In genomic region chr2:169717691-169718063, GRCh38 we compare ENCODE assay signal across 29 cellular contexts. TPM values are rescaled to one million over a fixed set of nuclear protein-coding genes. Genes with fewer than 3 reads are reported as not detected.
"Had no signal": no experiment of that assay in that cellular context is flagged by ENCODE, and none has a peak within 500 bp of the region (broad histone marks: within the 10 kb centered on the region; RNA-seq: fewer than 3 reads in every experiment).

No MANE protein-coding gene starts in this region.

- H3K9me3 Mint-ChIP-seq: activated CD4-positive, alpha-beta memory T cell treated with anti-CD3 and anti-CD28 coated beads for 36 hours; activated CD4-positive, alpha-beta T cell treated with anti-CD3 and anti-CD28 coated beads, Interleukin-2, amount 10 ng/mL, durations not matched to agents 7 days and 5 days; activated naive CD4-positive, alpha-beta T cell treated with anti-CD3 and anti-CD28 coated beads for 36 hours; activated naive CD4-positive, alpha-beta T cell treated with anti-CD3 and anti-CD28 coated beads, Interleukin-2, amount 50 U/mL, for 72 hours; activated T-helper 1 cell treated with anti-CD3 and anti-CD28 coated beads, Interleukin-12 subunit alpha, Interleukin-12 subunit beta, Interleukin-2, Interleukin-4 antibody, amounts not matched to agents 30 ng/mL and 10 ng/mL and 1 ng/mL, durations not matched to agents 14 hours and 24 hours and 36 hours; IgD-negative memory B cell had no signal

- H3K9me3 ChIP-seq: adrenal gland, body of pancreas, breast epithelium, MG63, Peyer's patch, SJSA1 had no signal

- H3K4me1 Mint-ChIP-seq: activated CD4-positive, alpha-beta T cell treated with anti-CD3 and anti-CD28 coated beads for 36 hours had no signal

- H3K27me3 Mint-ChIP-seq: activated CD4-positive, alpha-beta memory T cell treated with anti-CD3 and anti-CD28 coated beads for 36 hours; activated CD4-positive, alpha-beta T cell treated with anti-CD3 and anti-CD28 coated beads for 36 hours; activated CD4-positive, alpha-beta T cell treated with anti-CD3 and anti-CD28 coated beads, Interleukin-2, amount 10 ng/mL, durations not matched to agents 7 days and 5 days had no signal

- H3K4me3 ChIP-seq: adrenal gland, body of pancreas, breast epithelium, MG63, SJSA1 had no signal

- H3K36me3 ChIP-seq: adrenal gland, breast epithelium, MG63, Peyer's patch, SJSA1 had no signal

- ATAC-seq: activated CD4-positive, alpha-beta T cell treated with anti-CD3 and anti-CD28 coated beads for 36 hours; activated CD4-positive, CD25-positive, alpha-beta regulatory T cell treated with anti-CD3 and anti-CD28 coated beads, Interleukin-2, amount 50 U/mL, for 24 hours; activated naive CD4-positive, alpha-beta T cell treated with anti-CD3 and anti-CD28 coated beads, Interleukin-2, amount 50 U/mL, for 72 hours; body of pancreas had no signal

- H3K27ac Mint-ChIP-seq: activated CD4-positive, alpha-beta memory T cell treated with anti-CD3 and anti-CD28 coated beads for 36 hours; activated CD4-positive, alpha-beta T cell treated with anti-CD3 and anti-CD28 coated beads for 36 hours; activated CD4-positive, alpha-beta T cell treated with anti-CD3 and anti-CD28 coated beads, Interleukin-2, amount 10 ng/mL, durations not matched to agents 7 days and 5 days; activated naive CD4-positive, alpha-beta T cell treated with anti-CD3 and anti-CD28 coated beads for 36 hours; activated T-helper 1 cell treated with anti-CD3 and anti-CD28 coated beads, Interleukin-12 subunit alpha, Interleukin-12 subunit beta, Interleukin-2, Interleukin-4 antibody, amounts not matched to agents 30 ng/mL and 10 ng/mL and 1 ng/mL, durations not matched to agents 14 hours and 24 hours and 36 hours; IgD-negative memory B cell had no signal

- H3K4me1 ChIP-seq: breast epithelium had no signal

- H3K36me3 Mint-ChIP-seq: activated CD4-positive, alpha-beta memory T cell treated with anti-CD3 and anti-CD28 coated beads for 36 hours; activated naive CD4-positive, alpha-beta T cell treated with anti-CD3 and anti-CD28 coated beads, Interleukin-2, amount 50 U/mL, for 72 hours had no signal

- H3K27ac ChIP-seq: adrenal gland, body of pancreas, breast epithelium, SJSA1 had no signal

- H3K4me3 Mint-ChIP-seq: activated CD4-positive, alpha-beta memory T cell treated with anti-CD3 and anti-CD28 coated beads for 36 hours; activated CD4-positive, alpha-beta T cell treated with anti-CD3 and anti-CD28 coated beads for 36 hours; activated CD4-positive, alpha-beta T cell treated with anti-CD3 and anti-CD28 coated beads, Interleukin-2, amount 10 ng/mL, durations not matched to agents 7 days and 5 days; activated naive CD4-positive, alpha-beta T cell treated with anti-CD3 and anti-CD28 coated beads for 36 hours; activated T-helper 1 cell treated with anti-CD3 and anti-CD28 coated beads, Interleukin-12 subunit alpha, Interleukin-12 subunit beta, Interleukin-2, Interleukin-4 antibody, amounts not matched to agents 30 ng/mL and 10 ng/mL and 1 ng/mL, durations not matched to agents 14 hours and 24 hours and 36 hours; IgD-negative memory B cell had no signal

- H3K27me3 ChIP-seq: adrenal gland, body of pancreas, breast epithelium, MG63, Peyer's patch, SJSA1 had no signal

- DNase-seq: activated CD4-positive, alpha-beta memory T cell treated with anti-CD3 and anti-CD28 coated beads for 36 hours; activated CD4-positive, alpha-beta T cell treated with anti-CD3 and anti-CD28 coated beads for 36 hours; activated CD4-positive, alpha-beta T cell treated with anti-CD3 and anti-CD28 coated beads, Interleukin-2, amount 10 ng/mL, durations not matched to agents 7 days and 5 days; activated gamma-delta T cell treated with Interleukin-2 at 50 U/mL for 16 hours; activated naive CD4-positive, alpha-beta T cell treated with anti-CD3 and anti-CD28 coated beads for 36 hours; activated T-cell treated with anti-CD3 and anti-CD28 coated beads, Interleukin-2, amount 50 U/mL, for 1 hour; body of pancreas; cerebellar nuclear complex; Kasumi-1; KG1; MG63; NCI-H1048; NCI-H1436 treated with DMSO at 0.1 percent for 48 hours; NCI-H1694 treated with DMSO at 0.1 percent for 48 hours; NCI-H524 treated with DMSO at 0.1 percent for 48 hours; SW 1271; T-helper 1 cell; T-helper 2 cell; T-helper 9 cell had no signal

RNA-seq across cellular contexts. Expression of gene CFAP210, which starts 23.5 kb away (rescaled TPM):
- total RNA-seq: activated CD4-positive, alpha-beta memory T cell treated with anti-CD3 and anti-CD28 coated beads for 36 hours; activated CD4-positive, alpha-beta T cell treated with anti-CD3 and anti-CD28 coated beads, Interleukin-2, amount 10 ng/mL, durations not matched to agents 7 days and 5 days; activated naive CD4-positive, alpha-beta T cell treated with anti-CD3 and anti-CD28 coated beads for 36 hours; activated naive CD4-positive, alpha-beta T cell treated with anti-CD3 and anti-CD28 coated beads, Interleukin-2, amount 50 U/mL, for 72 hours; activated T-helper 1 cell treated with anti-CD3 and anti-CD28 coated beads, Interleukin-12 subunit alpha, Interleukin-12 subunit beta, Interleukin-2, Interleukin-4 antibody, amounts not matched to agents 30 ng/mL and 10 ng/mL and 1 ng/mL, durations not matched to agents 14 hours and 24 hours and 36 hours; adrenal gland; body of pancreas; cardiac septum; PC-3; Peyer's patch; SJSA1 had no signal
